ENCODE assay signal across 1 cellular context in genomic region chr2:17758123-17758522, GRCh38.
A peak's percentile ranks its signal among the peaks of the same experiment; 100 is the strongest.
TF ChIP-seq lines count a peak whose summit lies in the region.

No MANE protein-coding gene starts in this region.

TF ChIP-seq in HepG2, 621 proteins besides CTCF, POLR2A, EP300 and RAD21:
- no peak for TF ChIP-seq PRDM15 (CRISPR knock-in tag; IDR thresholded peaks at IDR 0.05)
- TF ChIP-seq SOX13 (IDR thresholded peaks at IDR 0.05), result no peak
- peak in 1 of 2 experiments; percentile 29; a peak in 1 of 4 replicates for TF ChIP-seq SOX13 (CRISPR knock-in tag; conservative IDR thresholded peaks at IDR 0.05 in 1 of 2, IDR thresholded peaks at IDR 0.05 in 1 of 2)
